In the genomic region with DNA sequence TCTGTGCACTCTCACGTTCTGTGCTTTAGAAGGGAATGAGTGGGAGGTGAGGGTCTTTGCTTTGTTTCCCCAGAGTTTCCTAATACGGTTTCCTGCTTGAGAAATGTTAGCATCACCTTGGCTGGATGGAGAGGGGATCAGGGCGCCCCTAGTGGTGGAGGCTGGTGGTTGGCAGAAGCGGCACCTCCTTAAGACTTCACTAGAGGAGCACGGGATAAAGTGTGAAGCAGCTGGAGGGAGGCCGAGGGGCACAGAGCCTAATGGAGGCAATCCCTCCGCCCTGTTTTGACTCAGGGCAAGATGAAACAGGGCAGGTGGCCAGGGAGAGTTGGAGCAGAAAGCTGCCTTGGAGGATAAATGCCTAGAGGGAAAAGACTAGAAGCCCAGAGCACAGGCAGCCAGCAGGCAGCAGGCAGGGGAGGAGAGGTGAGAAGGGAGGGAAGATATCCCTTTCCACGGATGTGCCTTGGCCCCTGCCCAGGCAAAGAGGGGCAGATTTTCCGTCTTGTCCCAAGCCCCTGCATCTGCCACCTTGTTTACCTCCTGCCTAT, we compare ENCODE assay signal across 1 cellular context.
TF ChIP-seq lines count a peak whose summit lies in the region.

No MANE protein-coding gene starts in this region.

TF ChIP-seq in SK-N-SH, 30 proteins besides CTCF, POLR2A, EP300 and RAD21 (continued from another document):
- no peak for TF ChIP-seq NRF1 (IDR thresholded peaks at IDR 0.05; ENCODE audit: low read depth, low read length)
- no peak for TF ChIP-seq MEF2A (IDR thresholded peaks at IDR 0.05; ENCODE audit: borderline replicate concordance, low read depth)
- TF ChIP-seq NFIC (IDR thresholded peaks at IDR 0.05; ENCODE audit: borderline replicate concordance) = no peak
- TF ChIP-seq RFX5 (IDR thresholded peaks at IDR 0.05; ENCODE audit: low read length) = no peak
TF ChIP-seq in SK-N-SH: peak in this region for 0.
